Comparison of ENCODE assay signal across 17 cellular contexts in the genomic region with DNA sequence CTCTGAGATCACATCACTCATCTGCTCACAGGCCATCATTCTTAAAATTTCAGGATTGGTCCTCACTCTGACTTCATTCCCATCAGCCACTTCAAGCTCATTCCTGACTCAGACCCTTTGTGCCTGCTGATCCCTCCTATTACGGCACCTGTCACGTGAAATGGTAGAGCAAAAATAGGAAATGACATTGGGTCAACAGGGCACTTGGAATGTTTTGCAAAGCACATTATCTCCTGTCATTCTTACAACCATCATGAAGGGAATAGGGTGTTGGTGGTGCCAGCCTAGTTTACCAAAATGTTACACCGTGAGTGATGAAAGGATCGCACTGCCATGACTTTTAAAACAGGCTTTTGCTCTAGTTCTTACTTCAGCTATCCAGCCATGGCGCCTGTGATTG.
A peak's percentile ranks its signal among the peaks of the same experiment; 100 is the strongest.
DNase-seq lines count a peak whose midpoint lies in the region; ATAC-seq and TF ChIP-seq lines count a peak whose summit lies in the region.
"Had no signal": no experiment of that assay in that cellular context is flagged by ENCODE, and none has a peak within 500 bp of the region (broad histone marks: within the 10 kb centered on the region; RNA-seq: fewer than 3 reads in every experiment).

No MANE protein-coding gene starts in this region.

- H3K9me3 ChIP-seq in tibial artery, result no peaks in the 10 kb centered on the region
- H3K9me3 ChIP-seq: gastroesophageal sphincter, ovary, uterus had no signal

- no peak overlapping the region for H3K4me3 Mint-ChIP-seq in natural killer cell
- H3K4me3 Mint-ChIP-seq in natural killer cell treated with Interleukin-12 subunit alpha and Interleukin-12 subunit beta and Interleukin-15 and Interleukin-18, amount 100 ng/mL, for 72 hours, result no peak overlapping the region
- no peak overlapping the region for H3K4me3 Mint-ChIP-seq in immature natural killer cell
- no peak overlapping the region for H3K4me3 Mint-ChIP-seq in osteocyte (ENCODE audit: unreplicated experiment)

- H3K36me3 ChIP-seq in tibial artery, result peaks cover 75 to 98% (median 91%) of the 10 kb centered on the region in 3 donors
- H3K36me3 ChIP-seq: ovary, uterus had no signal

- no peak for DNase-seq in natural killer cell
- no peak for DNase-seq in natural killer cell treated with Interleukin-12 subunit alpha and Interleukin-12 subunit beta and Interleukin-15 and Interleukin-18, amount 100 ng/mL, for 72 hours (ENCODE audit: low spot score)
- DNase-seq in immature natural killer cell, result no peak
- no peak for DNase-seq in osteocyte (ENCODE audit: extremely low spot score, unreplicated experiment)
- no peak for DNase-seq in NCI-H2196 (lab: John Stamatoyannopoulos, UW; ENCODE audit: unreplicated experiment)
- DNase-seq in cerebellar nuclear complex (lab: John Stamatoyannopoulos, UW), result no peak
- DNase-seq in tibial artery, result no peak
- DNase-seq: activated effector memory CD4-positive, alpha-beta T cell treated with Interleukin-2 at 50 U/mL for 16 hours; erythroblast; KBM-7; NCI-H1930; NCI-H510A; ovary; stimulated activated CD4-positive, alpha-beta T cell treated with anti-CD3 and anti-CD28 coated beads, Interleukin-1b, Interleukin-23, amount 100 ng/mL, for 48 hours; uterus had no signal

- no peak for ATAC-seq in natural killer cell
- ATAC-seq in natural killer cell treated with Interleukin-12 subunit alpha and Interleukin-12 subunit beta and Interleukin-15 and Interleukin-18, amount 100 ng/mL, for 72 hours, result no peak
- ATAC-seq: gastroesophageal sphincter had no signal

- intact Hi-C loops in natural killer cell (cut with micrococcal nuclease), result no loop called here
- intact Hi-C loops in tibial artery (cut with DNase I; ENCODE audit: low total_unique reads), result no loop called here

- H3K27me3 ChIP-seq in tibial artery, result no peaks in the 10 kb centered on the region
- H3K27me3 ChIP-seq: gastroesophageal sphincter, ovary, uterus had no signal

- TF ChIP-seq CTCF in natural killer cell (IDR thresholded peaks at IDR 0.05) (no peak), osteocyte (IDR thresholded peaks at IDR 0.05) (no peak), tibial artery (IDR thresholded peaks at IDR 0.05) (no peak)

- H3K4me1 Mint-ChIP-seq in natural killer cell, result no peaks in the 10 kb centered on the region
- H3K4me1 Mint-ChIP-seq in natural killer cell treated with Interleukin-12 subunit alpha and Interleukin-12 subunit beta and Interleukin-15 and Interleukin-18, amount 100 ng/mL, for 72 hours (ENCODE audit: low read depth in 2 of 2), result peaks cover 0 to 3% of the 10 kb centered on the region in 2 donors
- peaks cover 4 to 9% of the 10 kb centered on the region in 2 donors for H3K4me1 Mint-ChIP-seq in immature natural killer cell
- H3K4me1 Mint-ChIP-seq in osteocyte (ENCODE audit: unreplicated experiment), result peaks cover 4% of the 10 kb centered on the region

- H3K27ac ChIP-seq in angular gyrus (ENCODE audit: low read depth, low read length) (peak overlapping the region; percentile 66), tibial artery (no peak overlapping the region)
- H3K27ac ChIP-seq: ovary, uterus had no signal

- H3K27me3 Mint-ChIP-seq in natural killer cell (ENCODE audit: low read depth in 2 of 2) (no peaks in the 10 kb centered on the region), immature natural killer cell (ENCODE audit: low read depth in 3 of 3) (no peaks in the 10 kb centered on the region), osteocyte (ENCODE audit: unreplicated experiment) (no peaks in the 10 kb centered on the region)
- H3K27me3 Mint-ChIP-seq in natural killer cell treated with Interleukin-12 subunit alpha and Interleukin-12 subunit beta and Interleukin-15 and Interleukin-18, amount 100 ng/mL, for 72 hours, result no peaks in the 10 kb centered on the region

- peaks cover 33% of the 10 kb centered on the region for H3K36me3 Mint-ChIP-seq in natural killer cell
- H3K36me3 Mint-ChIP-seq in natural killer cell treated with Interleukin-12 subunit alpha and Interleukin-12 subunit beta and Interleukin-15 and Interleukin-18, amount 100 ng/mL, for 72 hours, result peaks cover 47% of the 10 kb centered on the region
- H3K36me3 Mint-ChIP-seq in immature natural killer cell, result peaks cover 16 to 42% (median 16%) of the 10 kb centered on the region in 3 donors
- H3K36me3 Mint-ChIP-seq in osteocyte (ENCODE audit: unreplicated experiment), result peaks cover 68% of the 10 kb centered on the region

- H3K9me3 Mint-ChIP-seq in natural killer cell (no peaks in the 10 kb centered on the region), immature natural killer cell (no peaks in the 10 kb centered on the region), osteocyte (ENCODE audit: unreplicated experiment) (no peaks in the 10 kb centered on the region)
- no peaks in the 10 kb centered on the region for H3K9me3 Mint-ChIP-seq in natural killer cell treated with Interleukin-12 subunit alpha and Interleukin-12 subunit beta and Interleukin-15 and Interleukin-18, amount 100 ng/mL, for 72 hours

- no peaks in the 10 kb centered on the region for H3K4me1 ChIP-seq in tibial artery
- H3K4me1 ChIP-seq: gastroesophageal sphincter, uterus had no signal

- H3K4me3 ChIP-seq in tibial artery, result no peak overlapping the region
- H3K4me3 ChIP-seq: gastroesophageal sphincter, ovary, uterus had no signal

- H3K27ac Mint-ChIP-seq in natural killer cell (peak overlapping the region; percentile 15 to 57), immature natural killer cell (peak overlapping the region in 5 of 6 donors; percentile 9 to 84 (median 34)), osteocyte (ENCODE audit: unreplicated experiment) (no peak overlapping the region)
- peak overlapping the region in 1 of 2 donors; percentile 40 for H3K27ac Mint-ChIP-seq in natural killer cell treated with Interleukin-12 subunit alpha and Interleukin-12 subunit beta and Interleukin-15 and Interleukin-18, amount 100 ng/mL, for 72 hours
